ENCODE assay signal across 22 cellular contexts in genomic region chrX:13112499-13112898, GRCh38.
"Had no signal": no experiment of that assay in that cellular context is flagged by ENCODE, and none has a peak within 500 bp of the region (broad histone marks: within the 10 kb centered on the region; RNA-seq: fewer than 3 reads in every experiment).

No MANE protein-coding gene starts in this region.

- H3K9me3 ChIP-seq: Peyer's patch, SJSA1 had no signal

- H3K27ac ChIP-seq: SJSA1, SK-N-MC had no signal

- ATAC-seq: HepG2, Right ventricle myocardium inferior had no signal

- H3K4me3 ChIP-seq: Peyer's patch, SJSA1, SK-N-MC had no signal

- H3K36me3 ChIP-seq: Peyer's patch, SJSA1 had no signal

- H3K27me3 ChIP-seq: Peyer's patch, SJSA1 had no signal

- DNase-seq: IMR-90, Karpas-422, KG1, MM.1S, NCI-H1092 treated with DMSO at 0.1 percent for 48 hours, NCI-H1436, NCI-H187, NCI-H2029, NCI-H2081 treated with DMSO at 0.1 percent for 48 hours, NCI-H2171, NCI-H226, NCI-H446, NCI-H510A, NCI-H524 treated with DMSO at 0.1 percent for 48 hours, NCI-H69, NCI-H774, Peyer's patch, SHP77 treated with DMSO at 0.1 percent for 48 hours had no signal

- H3K4me1 ChIP-seq: Peyer's patch had no signal
